ENCODE assay signal across 1 cellular context in genomic region chr1:30976143-30976542, GRCh38.
TF ChIP-seq lines count a peak whose summit lies in the region.

No MANE protein-coding gene starts in this region.

TF ChIP-seq in HepG2, 621 proteins besides CTCF, POLR2A, EP300 and RAD21 (continued from another document):
- no peak for TF ChIP-seq POGK (CRISPR knock-in tag; conservative IDR thresholded peaks at IDR 0.05)
- TF ChIP-seq ARID3A (IDR thresholded peaks at IDR 0.05; ENCODE audit: low read depth, low read length), result no peak
- TF ChIP-seq ZNF530 (CRISPR knock-in tag; IDR thresholded peaks at IDR 0.05; ENCODE audit: low read depth), result no peak
- no peak for TF ChIP-seq TOE1 (CRISPR knock-in tag; IDR thresholded peaks at IDR 0.05)
- TF ChIP-seq PCBP2 (optimal IDR thresholded peaks at IDR 0.05; ENCODE audit: low read depth, low read length, poor library complexity, severe bottlenecking), result no peak
- TF ChIP-seq SMAD3 (CRISPR knock-in tag; IDR thresholded peaks at IDR 0.05), result no peak
